ENCODE assay signal across 8 cellular contexts in the genomic region with DNA sequence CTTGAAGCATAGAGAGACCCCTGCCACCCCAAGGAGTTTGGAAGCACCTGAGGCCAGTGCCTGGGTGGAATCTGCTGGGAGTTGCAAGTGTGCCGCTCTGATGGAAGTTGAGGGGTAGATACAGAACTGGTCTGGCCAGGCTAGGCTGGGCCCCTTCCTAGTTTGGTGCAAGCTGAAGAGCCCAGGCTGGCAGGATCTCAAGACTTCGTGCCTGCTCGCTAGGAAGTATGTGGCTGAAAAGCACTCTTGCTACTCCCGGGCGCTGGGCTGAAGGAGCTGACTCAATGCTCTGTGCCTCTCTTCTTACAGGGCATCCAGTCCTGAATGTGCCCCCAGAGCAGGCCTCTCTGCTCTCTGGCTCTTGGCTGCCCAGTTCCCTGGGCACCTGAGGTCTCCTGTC.
"Had no signal": no experiment of that assay in that cellular context is flagged by ENCODE, and none has a peak within 500 bp of the region (broad histone marks: within the 10 kb centered on the region; RNA-seq: fewer than 3 reads in every experiment).

No MANE protein-coding gene starts in this region.

- DNase-seq: activated CD4-positive, alpha-beta memory T cell treated with anti-CD3 and anti-CD28 coated beads for 36 hours; activated CD4-positive, CD25-positive, alpha-beta regulatory T cell treated with anti-CD3 and anti-CD28 coated beads, Interleukin-2, amount 50 U/mL, for 72 hours; activated effector memory CD4-positive, alpha-beta T cell treated with anti-CD3 and anti-CD28 coated beads, Interleukin-2, amount 50 U/mL, for 16 hours; activated T-cell treated with anti-CD3 and anti-CD28 coated beads, Interleukin-2, amount 50 U/mL, for 4 hours; hippocampal formation; kidney glomerular epithelial cell; mammary epithelial cell; stimulated activated CD4-positive, alpha-beta T cell treated with anti-CD3 and anti-CD28 coated beads, Interleukin-15, amount 100 ng/mL, for 24 hours had no signal

- ATAC-seq: activated T-cell treated with anti-CD3 and anti-CD28 coated beads, Interleukin-2, amount 50 U/mL, for 4 hours had no signal
